23 cellular contexts compared by ENCODE assay signal in the genomic region with DNA sequence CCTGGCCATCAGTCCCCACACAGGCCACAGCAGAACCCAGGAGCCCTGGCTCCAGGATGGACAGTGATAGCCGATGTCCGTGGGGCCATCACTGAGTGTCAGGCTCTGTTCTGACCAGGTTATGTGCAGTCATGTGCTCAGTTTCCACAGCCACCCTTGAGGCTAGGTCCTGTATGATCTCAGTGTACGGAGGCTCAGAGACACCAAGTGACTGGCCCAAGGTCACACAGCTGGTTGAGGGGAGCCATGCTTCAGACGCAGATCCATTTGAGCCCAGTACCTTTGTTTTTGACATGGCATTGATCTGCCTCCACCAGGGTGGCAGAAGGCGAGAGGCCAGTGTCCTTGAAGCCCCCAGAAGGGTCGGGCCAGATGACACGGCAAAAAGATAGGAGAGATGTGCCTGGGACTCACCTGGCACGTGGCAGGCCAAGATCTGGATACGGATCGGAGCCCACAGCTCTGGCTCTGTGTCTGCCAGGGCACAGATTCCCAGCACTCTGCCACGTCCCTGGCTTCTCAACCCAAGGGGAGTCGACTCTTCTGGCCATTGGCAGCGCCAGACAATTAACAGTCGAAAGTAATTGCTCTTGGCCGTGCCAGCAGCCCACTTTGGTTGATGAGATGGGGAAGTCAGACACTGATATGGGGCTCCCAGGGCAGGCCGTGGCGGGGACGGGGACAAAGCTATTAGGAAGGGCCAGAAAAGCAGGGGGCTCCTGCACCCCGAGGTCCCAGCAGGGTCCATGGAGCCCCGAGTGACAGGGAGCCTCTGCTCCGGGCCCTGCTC. TPM values are rescaled to one million over a fixed set of nuclear protein-coding genes. Genes with fewer than 3 reads are reported as not detected.
"Had no signal": no experiment of that assay in that cellular context is flagged by ENCODE, and none has a peak within 500 bp of the region (broad histone marks: within the 10 kb centered on the region; RNA-seq: fewer than 3 reads in every experiment).

No MANE protein-coding gene starts in this region.

- H3K27ac Mint-ChIP-seq: activated CD4-positive, alpha-beta T cell treated with anti-CD3 and anti-CD28 coated beads, Interleukin-2, amount 10 ng/mL, durations not matched to agents 7 days and 5 days; activated CD8-positive, alpha-beta T cell treated with anti-CD3 and anti-CD28 coated beads, Interleukin-2, amount 10 ng/mL, durations not matched to agents 7 days and 5 days; activated naive CD8-positive, alpha-beta T cell treated with anti-CD3 and anti-CD28 coated beads, Interleukin-2, amount 50 U/mL, for 24 hours; activated T-helper 1 cell treated with anti-CD3 and anti-CD28 coated beads, Interleukin-12 subunit alpha, Interleukin-12 subunit beta, Interleukin-2, Interleukin-4 antibody, amounts not matched to agents 30 ng/mL and 10 ng/mL and 1 ng/mL, durations not matched to agents 14 hours and 24 hours and 36 hours; brain; effector memory CD8-positive, alpha-beta T cell had no signal

- H3K9me3 Mint-ChIP-seq: activated naive CD8-positive, alpha-beta T cell treated with anti-CD3 and anti-CD28 coated beads, Interleukin-2, amount 50 U/mL, for 24 hours; activated T-helper 1 cell treated with anti-CD3 and anti-CD28 coated beads, Interleukin-12 subunit alpha, Interleukin-12 subunit beta, Interleukin-2, Interleukin-4 antibody, amounts not matched to agents 30 ng/mL and 10 ng/mL and 1 ng/mL, durations not matched to agents 14 hours and 24 hours and 36 hours; brain; effector memory CD8-positive, alpha-beta T cell; naive B cell had no signal

- ATAC-seq: activated CD8-positive, alpha-beta T cell treated with anti-CD3 and anti-CD28 coated beads, Interleukin-2, amount 10 ng/mL, durations not matched to agents 7 days and 5 days; activated naive CD8-positive, alpha-beta T cell treated with anti-CD3 and anti-CD28 coated beads, Interleukin-2, amount 50 U/mL, for 24 hours; effector memory CD8-positive, alpha-beta T cell; gastroesophageal sphincter had no signal

- H3K27ac ChIP-seq: esophagus muscularis mucosa, gastroesophageal sphincter, thyroid gland had no signal

- H3K9me3 ChIP-seq: esophagus muscularis mucosa, gastroesophageal sphincter, thyroid gland had no signal

- H3K4me1 ChIP-seq: gastroesophageal sphincter, thyroid gland had no signal

- H3K27me3 Mint-ChIP-seq: activated CD4-positive, alpha-beta T cell treated with anti-CD3 and anti-CD28 coated beads, Interleukin-2, amount 10 ng/mL, durations not matched to agents 7 days and 5 days; activated naive CD8-positive, alpha-beta T cell treated with anti-CD3 and anti-CD28 coated beads, Interleukin-2, amount 50 U/mL, for 24 hours; brain; effector memory CD8-positive, alpha-beta T cell; naive B cell had no signal

- H3K27me3 ChIP-seq: esophagus muscularis mucosa, gastroesophageal sphincter, thyroid gland had no signal

- H3K4me3 ChIP-seq: esophagus muscularis mucosa, gastroesophageal sphincter, lung, thyroid gland had no signal

- DNase-seq: activated CD4-positive, alpha-beta T cell treated with anti-CD3 and anti-CD28 coated beads, Interleukin-2, amount 10 ng/mL, durations not matched to agents 7 days and 5 days; activated CD4-positive, CD25-positive, alpha-beta regulatory T cell treated with anti-CD3 and anti-CD28 coated beads, Interleukin-2, amount 50 U/mL, for 72 hours; activated CD8-positive, alpha-beta T cell treated with anti-CD3 and anti-CD28 coated beads, Interleukin-2, amount 10 ng/mL, durations not matched to agents 7 days and 5 days; activated gamma-delta T cell; activated naive CD4-positive, alpha-beta T cell treated with anti-CD3 and anti-CD28 coated beads, Interleukin-2, amount 50 U/mL, for 16 hours; activated naive CD8-positive, alpha-beta T cell treated with anti-CD3 and anti-CD28 coated beads, Interleukin-2, amount 50 U/mL, for 24 hours; anterior cingulate cortex; central memory CD4-positive, alpha-beta T cell; effector memory CD8-positive, alpha-beta T cell; hypothalamus; naive B cell; occipital lobe; stimulated activated CD4-positive, alpha-beta T cell treated with anti-CD3 and anti-CD28 coated beads, Interleukin-4, amount 100 ng/mL, for 1 hour; stimulated activated naive CD4-positive, alpha-beta T cell treated with Interleukin-2 at 50 U/mL for 16 hours; thyroid gland had no signal

- H3K36me3 ChIP-seq: thyroid gland had no signal

- H3K4me1 Mint-ChIP-seq: activated CD4-positive, alpha-beta T cell treated with anti-CD3 and anti-CD28 coated beads, Interleukin-2, amount 10 ng/mL, durations not matched to agents 7 days and 5 days; activated naive CD8-positive, alpha-beta T cell treated with anti-CD3 and anti-CD28 coated beads, Interleukin-2, amount 50 U/mL, for 24 hours had no signal

- H3K4me3 Mint-ChIP-seq: activated CD4-positive, alpha-beta T cell treated with anti-CD3 and anti-CD28 coated beads, Interleukin-2, amount 10 ng/mL, durations not matched to agents 7 days and 5 days; activated CD8-positive, alpha-beta T cell treated with anti-CD3 and anti-CD28 coated beads, Interleukin-2, amount 10 ng/mL, durations not matched to agents 7 days and 5 days; activated naive CD8-positive, alpha-beta T cell treated with anti-CD3 and anti-CD28 coated beads, Interleukin-2, amount 50 U/mL, for 24 hours; activated T-helper 1 cell treated with anti-CD3 and anti-CD28 coated beads, Interleukin-12 subunit alpha, Interleukin-12 subunit beta, Interleukin-2, Interleukin-4 antibody, amounts not matched to agents 30 ng/mL and 10 ng/mL and 1 ng/mL, durations not matched to agents 14 hours and 24 hours and 36 hours; brain; effector memory CD8-positive, alpha-beta T cell; naive B cell had no signal

- H3K36me3 Mint-ChIP-seq: naive B cell had no signal

RNA-seq across cellular contexts. Expression of gene PRR36, which starts 28.6 kb away (rescaled TPM):
- total RNA-seq: dermis microvascular lymphatic vessel endothelial cell, gastroesophageal sphincter, mesenteric fat pad had no signal

RNA-seq across cellular contexts. Expression of gene LRRC8E, which starts 42.7 kb away (rescaled TPM):
- total RNA-seq: activated CD4-positive, alpha-beta T cell treated with anti-CD3 and anti-CD28 coated beads, Interleukin-2, amount 10 ng/mL, durations not matched to agents 7 days and 5 days; activated CD8-positive, alpha-beta T cell treated with anti-CD3 and anti-CD28 coated beads, Interleukin-2, amount 10 ng/mL, durations not matched to agents 7 days and 5 days; activated T-helper 1 cell treated with anti-CD3 and anti-CD28 coated beads, Interleukin-12 subunit alpha, Interleukin-12 subunit beta, Interleukin-2, Interleukin-4 antibody, amounts not matched to agents 30 ng/mL and 10 ng/mL and 1 ng/mL, durations not matched to agents 14 hours and 24 hours and 36 hours; occipital lobe; T-helper 2 cell treated with Interferon-gamma antibody and Interleukin-4, amounts not matched to agents 100 ng/mL and 5 ng/mL, for 36 hours had no signal
